15 cellular contexts compared by ENCODE assay signal in the genomic region with DNA sequence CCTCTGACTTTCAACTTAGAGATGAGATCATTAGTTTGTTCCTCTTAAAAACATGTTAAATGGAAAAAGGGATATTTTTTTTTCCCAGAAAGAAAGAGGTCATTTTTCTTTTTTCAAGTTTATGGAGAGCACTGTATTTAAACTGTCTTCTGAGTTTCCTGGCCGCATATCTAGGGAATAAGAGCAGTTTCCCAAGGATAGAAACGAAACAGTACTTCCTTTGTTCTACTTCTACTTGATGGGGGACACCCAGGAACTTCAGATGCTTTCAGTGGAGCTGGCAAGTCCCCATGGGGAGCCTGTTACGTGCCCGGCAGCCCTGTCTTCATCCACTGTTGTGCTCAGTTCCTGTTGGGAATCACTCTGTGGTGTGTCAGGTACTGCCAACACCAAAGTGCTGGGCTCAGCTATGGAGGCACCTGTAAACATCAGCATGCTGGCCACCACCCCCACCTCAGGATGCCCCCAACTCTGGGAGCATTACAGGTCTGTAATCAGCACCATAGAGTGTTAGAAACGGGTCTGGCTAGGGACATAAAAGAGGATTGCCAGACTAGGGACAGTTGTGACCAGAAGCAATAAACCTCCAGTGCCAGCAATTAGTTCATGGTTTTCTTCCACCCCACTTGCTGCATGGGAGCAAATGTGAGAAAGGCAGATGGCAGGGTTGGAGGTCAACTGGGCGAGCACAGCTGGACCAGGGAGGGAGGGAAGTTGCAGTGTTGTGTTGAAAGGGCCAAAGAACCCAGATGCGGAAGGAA.
A peak's percentile ranks its signal among the peaks of the same experiment; 100 is the strongest.
DNase-seq lines count a peak whose midpoint lies in the region; ATAC-seq, FAIRE-seq and TF ChIP-seq lines count a peak whose summit lies in the region.
"Had no signal": no experiment of that assay in that cellular context is flagged by ENCODE, and none has a peak within 500 bp of the region (broad histone marks: within the 10 kb centered on the region; RNA-seq: fewer than 3 reads in every experiment).

No MANE protein-coding gene starts in this region.

- H3F3A ChIP-seq in GM23248 (ENCODE audit: insufficient read depth), result peaks cover 53% of the 10 kb centered on the region

- H3K4me3 Mint-ChIP-seq in brain, result no peak overlapping the region
- H3K4me3 Mint-ChIP-seq: T-helper 17 cell had no signal

- FAIRE-seq in keratinocyte (lab: Jason Lieb, UNC), result no peak

- H3K36me3 Mint-ChIP-seq in brain, result no peaks in the 10 kb centered on the region

- H3K36me3 ChIP-seq in GM23248 (ENCODE audit: low read depth) (no peaks in the 10 kb centered on the region), keratinocyte (ENCODE audit: control insufficient read depth in 2 of 2, extremely low read depth in 1 of 2, insufficient read depth in 2 of 2, low read length in 2 of 2) (no peaks in the 10 kb centered on the region)
- H3K36me3 ChIP-seq: colonic mucosa, uterus had no signal

- peaks cover 24% of the 10 kb centered on the region for H3K4me1 Mint-ChIP-seq in brain
- H3K4me1 Mint-ChIP-seq: T-helper 17 cell had no signal

- DNase-seq in GM23248 (no peak), keratinocyte (ENCODE audit: low read depth, low spot score) (no peak), SW480 (ENCODE audit: low spot score) (no peak), dedifferentiated amniotic fluid mesenchymal stem cell (ENCODE audit: extremely low spot score) (no peak), NCI-H526 (lab: John Stamatoyannopoulos, UW) (no peak)
- DNase-seq: activated effector memory CD4-positive, alpha-beta T cell treated with anti-CD3 and anti-CD28 coated beads, Interleukin-2, amount 50 U/mL, for 16 hours; amygdala; T-helper 17 cell; uterus had no signal

- no peak overlapping the region for H3K4me3 ChIP-seq in GM23248
- H3K4me3 ChIP-seq in keratinocyte (ENCODE audit: control insufficient read depth in 2 of 3, extremely low read depth in 1 of 3, insufficient read depth in 2 of 3, low read depth in 1 of 3, low read length in 3 of 3), result no peak overlapping the region
- no peak overlapping the region for H3K4me3 ChIP-seq in skin epidermis
- H3K4me3 ChIP-seq: colonic mucosa, lung, uterus had no signal

- H3K27me3 Mint-ChIP-seq in brain, result peaks cover 11% of the 10 kb centered on the region

- H3K27ac ChIP-seq in GM23248 (peak overlapping the region; percentile 94; the same call in 1 of the 2 replicates), keratinocyte (ENCODE audit: control insufficient read depth, insufficient read depth, low read length) (peak overlapping the region; percentile 59), skin epidermis (peak overlapping the region in 17 of 21 experiments; percentile 3 to 85 (median 60))
- H3K27ac ChIP-seq: colonic mucosa had no signal

- H3K9me1 ChIP-seq in keratinocyte (ENCODE audit: control insufficient read depth, extremely low read depth, insufficient read depth, low read length), result no peaks in the 10 kb centered on the region

- H3K9me3 Mint-ChIP-seq in brain, result peaks cover 0 to 16% (median 9%) of the 10 kb centered on the region in 5 experiments

- no peak overlapping the region for H3K9ac ChIP-seq in GM23248
- no peak overlapping the region for H3K9ac ChIP-seq in keratinocyte (ENCODE audit: control insufficient read depth, extremely low read depth, insufficient read depth, low read length)

- H3K9me2 ChIP-seq in GM23248 (ENCODE audit: insufficient read depth), result no peaks in the 10 kb centered on the region

- H4K20me1 ChIP-seq in GM23248 (ENCODE audit: insufficient read depth), result no peaks in the 10 kb centered on the region
- no peaks in the 10 kb centered on the region for H4K20me1 ChIP-seq in keratinocyte (ENCODE audit: control insufficient read depth, extremely low read depth, insufficient read depth, low read length)

- dilution Hi-C loops in keratinocyte (cut with MboI; ENCODE audit: extremely low pct_ligation_motif_present, low sequenced_read_pairs), result no loop called here

- no peaks in the 10 kb centered on the region for H3K79me2 ChIP-seq in GM23248 (ENCODE audit: insufficient read depth)
- H3K79me2 ChIP-seq in keratinocyte (ENCODE audit: control insufficient read depth, insufficient read depth, low read length), result no peaks in the 10 kb centered on the region

- WGBS in GM23248 (ENCODE audit: low coverage in 1 of 2, low lambda C conversion rate in 2 of 2, missing lambda C conversion rate in 2 of 2), 2 experiments, result 86 to 90% methylated on average over 7 of the region's 7 CpGs

- H3K9me3 ChIP-seq in GM23248 (ENCODE audit: low read depth), result no peaks in the 10 kb centered on the region
- H3K9me3 ChIP-seq in keratinocyte (ENCODE audit: control insufficient read depth, low read depth, low read length), result no peaks in the 10 kb centered on the region
- H3K9me3 ChIP-seq: colonic mucosa, uterus had no signal

- H3K4me1 ChIP-seq in GM23248 (ENCODE audit: insufficient read depth), result peaks cover 39% of the 10 kb centered on the region
- H3K4me1 ChIP-seq in keratinocyte (ENCODE audit: control insufficient read depth, extremely low read depth, insufficient read depth, low read length), result peaks cover 29% of the 10 kb centered on the region
- H3K4me1 ChIP-seq: uterus had no signal

- H3K27ac Mint-ChIP-seq in brain, result peak overlapping the region in 3 of 5 experiments; percentile 73 to 82 (median 80)
- H3K27ac Mint-ChIP-seq: T-helper 17 cell had no signal

- TF ChIP-seq CTCF in brain (conservative IDR thresholded peaks at IDR 0.05), result no peak
- no peak for TF ChIP-seq CTCF in keratinocyte (optimal IDR thresholded peaks at IDR 0.05 in 1 of 3, IDR thresholded peaks at IDR 0.05 in 1 of 3, conservative IDR thresholded peaks at IDR 0.05 in 1 of 3; ENCODE audit: extremely low read depth in 1 of 3, insufficient read depth in 2 of 3, low read length in 3 of 3)

- in situ Hi-C loops in GM23248 (cut with MboI), result no loop called here

- H3K4me2 ChIP-seq in GM23248 (ENCODE audit: unreplicated experiment) (no peak overlapping the region), keratinocyte (ENCODE audit: control insufficient read depth, extremely low read depth, insufficient read depth, low read depth, low read length) (peak overlapping the region; percentile 25)

- H2AFZ ChIP-seq in GM23248 (no peak overlapping the region), keratinocyte (ENCODE audit: control insufficient read depth, low read length) (peak overlapping the region; percentile 24)

- no peak for ATAC-seq in GM18868 (IDR thresholded peaks at IDR 0.05; ENCODE audit: unreplicated experiment)
- ATAC-seq: activated CD4-positive, CD25-positive, alpha-beta regulatory T cell treated with anti-CD3 and anti-CD28 coated beads, Interleukin-2, amount 50 U/mL, for 24 hours; T-helper 17 cell had no signal

- H3K27me3 ChIP-seq in GM23248 (replicated peaks; ENCODE audit: insufficient read depth), result no peaks in the 10 kb centered on the region
- no peaks in the 10 kb centered on the region for H3K27me3 ChIP-seq in keratinocyte (ENCODE audit: control insufficient read depth, extremely low read depth, insufficient read depth, low read length)
- H3K27me3 ChIP-seq: colonic mucosa, uterus had no signal
